16 cellular contexts compared by ENCODE assay signal in the genomic region with DNA sequence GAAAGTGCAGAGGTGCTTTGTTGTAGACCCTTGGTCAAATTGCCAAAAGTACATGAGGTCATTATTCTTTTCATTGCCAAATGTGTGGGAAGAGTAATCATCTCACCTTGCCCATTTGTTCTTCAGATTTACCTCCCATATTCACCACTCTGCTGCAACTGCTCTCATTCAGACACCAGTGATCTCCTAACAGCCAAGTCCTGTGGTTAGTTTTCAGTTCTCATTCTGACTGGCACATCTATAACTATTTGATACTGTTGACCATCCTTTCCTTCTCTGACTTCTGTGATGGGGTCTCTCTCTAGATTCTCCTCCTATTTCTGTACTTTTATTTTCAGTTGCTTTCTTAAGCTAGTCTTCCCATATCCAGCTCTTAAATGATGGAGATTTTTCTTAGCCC. TPM values are rescaled to one million over a fixed set of nuclear protein-coding genes. Genes with fewer than 3 reads are reported as not detected.
A peak's percentile ranks its signal among the peaks of the same experiment; 100 is the strongest.
DNase-seq lines count a peak whose midpoint lies in the region; ATAC-seq and TF ChIP-seq lines count a peak whose summit lies in the region.
"Had no signal": no experiment of that assay in that cellular context is flagged by ENCODE, and none has a peak within 500 bp of the region (broad histone marks: within the 10 kb centered on the region; RNA-seq: fewer than 3 reads in every experiment).

No MANE protein-coding gene starts in this region.

- no peaks in the 10 kb centered on the region for H3K27me3 Mint-ChIP-seq in naive thymus-derived CD8-positive, alpha-beta T cell
- H3K27me3 Mint-ChIP-seq: activated CD4-positive, alpha-beta memory T cell treated with anti-CD3 and anti-CD28 coated beads, Interleukin-2, amount 10 ng/mL, durations not matched to agents 7 days and 5 days had no signal

- H3K36me3 ChIP-seq in right atrium auricular region: no peaks in the 10 kb centered on the region
- no peaks in the 10 kb centered on the region for H3K36me3 ChIP-seq in vagina

- H3K36me3 Mint-ChIP-seq in naive thymus-derived CD8-positive, alpha-beta T cell: no peaks in the 10 kb centered on the region

- TF ChIP-seq CTCF in right atrium auricular region (IDR thresholded peaks at IDR 0.05): no peak
- TF ChIP-seq CTCF in vagina (IDR thresholded peaks at IDR 0.05): no peak

- POLR2A ChIA-PET in naive thymus-derived CD8-positive, alpha-beta T cell (lab: Charles Lee): no interaction called here

- no peaks in the 10 kb centered on the region for H3K9me3 Mint-ChIP-seq in naive thymus-derived CD8-positive, alpha-beta T cell
- H3K9me3 Mint-ChIP-seq: activated CD4-positive, alpha-beta memory T cell treated with anti-CD3 and anti-CD28 coated beads, Interleukin-2, amount 10 ng/mL, durations not matched to agents 7 days and 5 days had no signal

- ATAC-seq in GM18499 (IDR thresholded peaks at IDR 0.05; ENCODE audit: insufficient read depth, unreplicated experiment): peak; percentile 83
- peak; percentile 92 for ATAC-seq in GM19351 (IDR thresholded peaks at IDR 0.05; ENCODE audit: unreplicated experiment)
- peak; percentile 91 for ATAC-seq in HG02610 (IDR thresholded peaks at IDR 0.05; ENCODE audit: unreplicated experiment)
- ATAC-seq in HG03432 (IDR thresholded peaks at IDR 0.05; ENCODE audit: unreplicated experiment): peak; percentile 96
- no peak for ATAC-seq in naive thymus-derived CD8-positive, alpha-beta T cell
- ATAC-seq: HepG2, left colon had no signal

- H3K27ac ChIP-seq in right atrium auricular region (no peak overlapping the region), vagina (no peak overlapping the region)
- H3K27ac ChIP-seq: parathyroid adenoma, SK-N-MC had no signal

- no peak overlapping the region for H3K4me3 Mint-ChIP-seq in naive thymus-derived CD8-positive, alpha-beta T cell
- H3K4me3 Mint-ChIP-seq: activated CD4-positive, alpha-beta memory T cell treated with anti-CD3 and anti-CD28 coated beads, Interleukin-2, amount 10 ng/mL, durations not matched to agents 7 days and 5 days had no signal

- H3K4me3 ChIP-seq in right atrium auricular region (no peak overlapping the region), vagina (no peak overlapping the region)
- H3K4me3 ChIP-seq: SK-N-MC had no signal

- TF ChIP-seq POLR2A in vagina (IDR thresholded peaks at IDR 0.05): no peak

- no peak overlapping the region for H3K27ac Mint-ChIP-seq in naive thymus-derived CD8-positive, alpha-beta T cell
- H3K27ac Mint-ChIP-seq: activated CD4-positive, alpha-beta memory T cell treated with anti-CD3 and anti-CD28 coated beads, Interleukin-2, amount 10 ng/mL, durations not matched to agents 7 days and 5 days had no signal

- H3K4me1 ChIP-seq in right atrium auricular region (peaks cover 0 to 4% of the 10 kb centered on the region in 2 donors), vagina (no peaks in the 10 kb centered on the region)

- DNase-seq in HuH-7.5 (ENCODE audit: low spot score): no peak
- DNase-seq in right atrium auricular region (ENCODE audit: low spot score): no peak
- no peak for DNase-seq in vagina (ENCODE audit: extremely low spot score in 2 of 2)
- DNase-seq in naive thymus-derived CD8-positive, alpha-beta T cell: no peak
- DNase-seq: activated CD4-positive, alpha-beta memory T cell treated with anti-CD3 and anti-CD28 coated beads, Interleukin-2, amount 10 ng/mL, durations not matched to agents 7 days and 5 days; activated effector memory CD4-positive, alpha-beta T cell treated with anti-CD3 and anti-CD28 coated beads, Interleukin-2, amount 50 U/mL, for 16 hours; Calu3; left colon; NCI-H1048 had no signal

- H3K4me1 Mint-ChIP-seq in naive thymus-derived CD8-positive, alpha-beta T cell: no peaks in the 10 kb centered on the region
- H3K4me1 Mint-ChIP-seq: activated CD4-positive, alpha-beta memory T cell treated with anti-CD3 and anti-CD28 coated beads, Interleukin-2, amount 10 ng/mL, durations not matched to agents 7 days and 5 days had no signal

- intact Hi-C loops in vagina (cut with DNase I): no loop called here

- H3K9me3 ChIP-seq in right atrium auricular region (no peaks in the 10 kb centered on the region), vagina (no peaks in the 10 kb centered on the region)

- H3K27me3 ChIP-seq in right atrium auricular region: no peaks in the 10 kb centered on the region
- H3K27me3 ChIP-seq in vagina: no peaks in the 10 kb centered on the region

RNA-seq across cellular contexts. Expression of gene GRIA3, which starts 39.8 kb away (rescaled TPM):
- total RNA-seq in right atrium auricular region (1 to 10 TPM in 1 of 2 donors, under 1 TPM in 1; 0.74 to 1.0 TPM), vagina (4.4 TPM)
- total RNA-seq in naive thymus-derived CD8-positive, alpha-beta T cell: not detected
- not detected for polyA plus RNA-seq in naive thymus-derived CD8-positive, alpha-beta T cell
- total RNA-seq: activated CD4-positive, alpha-beta memory T cell treated with anti-CD3 and anti-CD28 coated beads, Interleukin-2, amount 10 ng/mL, durations not matched to agents 7 days and 5 days; Calu3; HepG2 had no signal
- polyA plus RNA-seq: HepG2 had no signal

Comparison
In these comparisons a context has a peak if more than half of its experiments do, and no peak if none do; other contexts are left out.
1. ATAC-seq: peak in GM18499 (single experiment), GM19351 (single experiment), HG02610 (single experiment) and HG03432 (single experiment); none in naive thymus-derived CD8-positive, alpha-beta T cell (0 of 2).